ENCODE assay signal across 8 cellular contexts in genomic region chr19:12793290-12794195, GRCh38. TPM values are rescaled to one million over a fixed set of nuclear protein-coding genes. Genes with fewer than 3 reads are reported as not detected.
DNase-seq lines count a peak whose midpoint lies in the region; ATAC-seq and TF ChIP-seq lines count a peak whose summit lies in the region.

No MANE protein-coding gene starts in this region.

- peak overlapping the region; percentile 93 for H3K4me3 Mint-ChIP-seq in activated CD4-positive, alpha-beta T cell treated with anti-CD3 and anti-CD28 coated beads, Interleukin-2, amount 10 ng/mL, durations not matched to agents 7 days and 5 days

- peaks cover 14% of the 10 kb centered on the region for H3K36me3 Mint-ChIP-seq in activated CD4-positive, alpha-beta T cell treated with anti-CD3 and anti-CD28 coated beads, Interleukin-2, amount 10 ng/mL, durations not matched to agents 7 days and 5 days (ENCODE audit: low read depth)

- DNase-seq in NCI-H187 (lab: John Stamatoyannopoulos, UW): peak; percentile 46 to 60
- DNase-seq in NCI-H187 treated with DMSO at 0.1 percent for 48 hours (lab: John Stamatoyannopoulos, UW): no peak
- DNase-seq in NCI-H460 (ENCODE audit: extremely low read depth, low read depth): peak; percentile 87
- DNase-seq in activated CD4-positive, alpha-beta T cell treated with anti-CD3 and anti-CD28 coated beads, Interleukin-2, amount 10 ng/mL, durations not matched to agents 7 days and 5 days: peak; percentile 90
- peak; percentile 95 for DNase-seq in coronary artery (ENCODE audit: low spot score)
- peak; percentile 98 for DNase-seq in left lobe of liver (ENCODE audit: low spot score)
- peak; percentile 92 to 94 for DNase-seq in stimulated activated CD4-positive, alpha-beta T cell treated with anti-CD3 and anti-CD28 coated beads, Interleukin-2, amount 100 ng/mL, for 24 hours

- CTCF ChIA-PET in activated CD4-positive, alpha-beta T cell treated with anti-CD3 and anti-CD28 coated beads, Interleukin-2, amount 10 ng/mL, durations not matched to agents 7 days and 5 days (lab: Charles Lee): interaction anchor here (0.6 to 11.5 kb wide), 9 partner anchors 12 to 401 kb away, joined by 3 to 211 read pairs (median 14); partner anchors contain the start of genes HOOK2 and RNASEH2A

- peak overlapping the region; percentile 97 to 99 for H3K27ac ChIP-seq in coronary artery

- peaks cover 42% of the 10 kb centered on the region for H3K4me1 Mint-ChIP-seq in activated CD4-positive, alpha-beta T cell treated with anti-CD3 and anti-CD28 coated beads, Interleukin-2, amount 10 ng/mL, durations not matched to agents 7 days and 5 days

- ATAC-seq in HG03280 (IDR thresholded peaks at IDR 0.05; ENCODE audit: unreplicated experiment): peak; percentile 34
- ATAC-seq in left lobe of liver: peak; percentile 49

- no peak for TF ChIP-seq CTCF in coronary artery (IDR thresholded peaks at IDR 0.05)

- peak overlapping the region; percentile 98 for H3K27ac Mint-ChIP-seq in activated CD4-positive, alpha-beta T cell treated with anti-CD3 and anti-CD28 coated beads, Interleukin-2, amount 10 ng/mL, durations not matched to agents 7 days and 5 days

- H3K9me3 Mint-ChIP-seq in activated CD4-positive, alpha-beta T cell treated with anti-CD3 and anti-CD28 coated beads, Interleukin-2, amount 10 ng/mL, durations not matched to agents 7 days and 5 days: no peaks in the 10 kb centered on the region

- POLR2A ChIA-PET in activated CD4-positive, alpha-beta T cell treated with anti-CD3 and anti-CD28 coated beads, Interleukin-2, amount 10 ng/mL, durations not matched to agents 7 days and 5 days (lab: Charles Lee): interaction anchor here (0.6 to 3.3 kb wide), 7 partner anchors 11 to 504 kb away, joined by 4 to 50 read pairs (median 6); partner anchors contain the start of gene GET3

- H3K27me3 Mint-ChIP-seq in activated CD4-positive, alpha-beta T cell treated with anti-CD3 and anti-CD28 coated beads, Interleukin-2, amount 10 ng/mL, durations not matched to agents 7 days and 5 days: no peaks in the 10 kb centered on the region

- H3K4me3 ChIP-seq in coronary artery: peak overlapping the region; percentile 97

RNA-seq across cellular contexts. Expression of gene JUNB, which starts 2.3 kb away (rescaled TPM):
- 137 and 153 TPM in 2 replicates for total RNA-seq in NCI-H460 (2014; rRNA removed; shearing (Covaris generic))
- 81.5 and 84.9 TPM in 2 replicates for polyA plus RNA-seq in NCI-H460 (2014; cell fraction: nucleus; rRNA removed)
- total RNA-seq in activated CD4-positive, alpha-beta T cell treated with anti-CD3 and anti-CD28 coated beads, Interleukin-2, amount 10 ng/mL, durations not matched to agents 7 days and 5 days: 10 to 100 TPM; 66.7 to 78.4 TPM
- 16.3 TPM for total RNA-seq in left lobe of liver

RNA-seq across cellular contexts. Expression of gene PRDX2, which starts 8.1 kb away (rescaled TPM):
- total RNA-seq in NCI-H460 (2014; rRNA removed; shearing (Covaris generic)): 216 and 259 TPM in 2 replicates
- 220 and 248 TPM in 2 replicates for polyA plus RNA-seq in NCI-H460 (2014; cell fraction: nucleus; rRNA removed)
- total RNA-seq in activated CD4-positive, alpha-beta T cell treated with anti-CD3 and anti-CD28 coated beads, Interleukin-2, amount 10 ng/mL, durations not matched to agents 7 days and 5 days: 100 to 1,000 TPM; 274 to 288 TPM
- 224 TPM for total RNA-seq in left lobe of liver

RNA-seq across cellular contexts. Expression of gene THSD8, which starts 8.3 kb away (rescaled TPM):
- total RNA-seq in NCI-H460 (2014; rRNA removed; shearing (Covaris generic)): not detected in 2 replicates
- polyA plus RNA-seq in NCI-H460 (2014; cell fraction: nucleus; rRNA removed): not detected in 2 replicates
- 10 to 100 TPM; 27.0 to 31.1 TPM for total RNA-seq in activated CD4-positive, alpha-beta T cell treated with anti-CD3 and anti-CD28 coated beads, Interleukin-2, amount 10 ng/mL, durations not matched to agents 7 days and 5 days
- total RNA-seq in left lobe of liver: 1.5 TPM

RNA-seq across cellular contexts. Expression of gene RNASEH2A, which starts 12.8 kb away (rescaled TPM):
- total RNA-seq in NCI-H460 (2014; rRNA removed; shearing (Covaris generic)): 25.6 and 31.1 TPM in 2 replicates
- polyA plus RNA-seq in NCI-H460 (2014; cell fraction: nucleus; rRNA removed): 28.9 and 33.4 TPM in 2 replicates
- 10 to 100 TPM; 34.9 to 39.3 TPM for total RNA-seq in activated CD4-positive, alpha-beta T cell treated with anti-CD3 and anti-CD28 coated beads, Interleukin-2, amount 10 ng/mL, durations not matched to agents 7 days and 5 days
- 3.0 TPM for total RNA-seq in left lobe of liver

RNA-seq across cellular contexts. Expression of gene HOOK2, which starts 18.2 kb away (rescaled TPM):
- total RNA-seq in NCI-H460 (2014; rRNA removed; shearing (Covaris generic)): 6.0 TPM in 2 replicates
- 52.1 and 63.4 TPM in 2 replicates for polyA plus RNA-seq in NCI-H460 (2014; cell fraction: nucleus; rRNA removed)
- 10 to 100 TPM; 13.9 to 14.0 TPM for total RNA-seq in activated CD4-positive, alpha-beta T cell treated with anti-CD3 and anti-CD28 coated beads, Interleukin-2, amount 10 ng/mL, durations not matched to agents 7 days and 5 days
- 23.2 TPM for total RNA-seq in left lobe of liver

Comparison
In these comparisons a context has a peak if more than half of its experiments do, and no peak if none do; other contexts are left out.
1. RNA of gene THSD8, which starts 8.3 kb away (total RNA-seq): 27.0 to 31.1 TPM in activated CD4-positive, alpha-beta T cell treated with anti-CD3 and anti-CD28 coated beads, Interleukin-2, amount 10 ng/mL, durations not matched to agents 7 days and 5 days; 1.5 TPM in left lobe of liver (single experiment) and not detected in NCI-H460; every median in the first group is over 10 times any median in the second.